Comparison of ENCODE assay signal across 33 cellular contexts in the genomic region with DNA sequence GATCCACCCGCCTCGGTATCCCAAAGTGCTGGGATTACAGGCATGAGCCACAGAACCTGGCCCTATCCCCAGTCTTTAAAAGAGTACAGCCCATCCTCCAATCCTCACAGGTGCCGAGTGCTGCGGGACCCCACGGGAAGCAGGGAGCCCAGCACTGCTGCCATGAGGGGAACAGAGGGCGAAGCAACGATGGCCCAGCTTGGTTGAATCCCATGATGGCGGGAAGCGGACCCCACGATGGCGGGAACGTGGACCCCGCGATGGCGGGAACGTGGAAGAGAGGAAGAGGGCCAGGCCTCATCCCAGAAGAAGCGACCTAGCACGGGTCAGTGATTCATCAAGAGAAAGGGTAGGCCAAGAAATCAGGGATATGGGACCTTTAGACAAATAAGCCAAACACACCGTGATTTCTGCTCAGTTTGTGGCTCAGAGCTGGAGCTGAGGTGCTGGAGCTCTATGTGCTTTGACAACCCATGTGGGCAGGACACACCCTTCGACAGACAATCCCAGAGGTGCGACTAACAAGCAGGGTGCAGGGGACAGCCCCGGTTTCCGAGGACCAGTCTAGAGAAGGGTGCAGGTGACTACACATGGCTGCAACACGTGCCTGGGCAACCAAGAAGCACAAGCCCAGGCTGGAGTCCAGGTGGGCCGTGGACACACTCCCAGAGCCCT.
"Had no signal": no experiment of that assay in that cellular context is flagged by ENCODE, and none has a peak within 500 bp of the region (broad histone marks: within the 10 kb centered on the region; RNA-seq: fewer than 3 reads in every experiment).

No MANE protein-coding gene starts in this region.

- DNase-seq: activated CD4-positive, alpha-beta memory T cell treated with anti-CD3 and anti-CD28 coated beads, Interleukin-2, amount 10 ng/mL, durations not matched to agents 7 days and 5 days; activated CD4-positive, alpha-beta T cell treated with anti-CD3 and anti-CD28 coated beads for 1 hour; activated CD4-positive, alpha-beta T cell treated with anti-CD3 and anti-CD28 coated beads for 36 hours; activated CD4-positive, alpha-beta T cell treated with anti-CD3 and anti-CD28 coated beads for 48 hours; activated CD4-positive, alpha-beta T cell treated with anti-CD3 and anti-CD28 coated beads, Interleukin-2, amount 10 ng/mL, durations not matched to agents 7 days and 5 days; activated CD4-positive, alpha-beta T cell treated with anti-CD3 and anti-CD28 coated beads, Interleukin-2, amount 50 U/mL, for 48 hours; activated CD4-positive, CD25-positive, alpha-beta regulatory T cell; activated CD8-positive, alpha-beta memory T cell treated with anti-CD3 and anti-CD28 coated beads for 24 hours; activated CD8-positive, alpha-beta memory T cell treated with anti-CD3 and anti-CD28 coated beads, Interleukin-2, amount 10 ng/mL, durations not matched to agents 7 days and 5 days; activated CD8-positive, alpha-beta memory T cell treated with anti-CD3 and anti-CD28 coated beads, Interleukin-2, amount 50 U/mL, for 48 hours; activated CD8-positive, alpha-beta T cell treated with anti-CD3 and anti-CD28 coated beads, Interleukin-2, amount 10 ng/mL, durations not matched to agents 7 days and 5 days; activated effector memory CD4-positive, alpha-beta T cell treated with anti-CD3 and anti-CD28 coated beads, Interleukin-2, amount 50 U/mL, for 16 hours; activated naive CD4-positive, alpha-beta T cell treated with anti-CD3 and anti-CD28 coated beads, Interleukin-2, amount 10 ng/mL, durations not matched to agents 7 days and 5 days; activated naive CD4-positive, alpha-beta T cell treated with Interleukin-2 at 50 U/mL for 16 hours; activated naive CD8-positive, alpha-beta T cell treated with anti-CD3 and anti-CD28 coated beads, Interleukin-2, amount 10 ng/mL, durations not matched to agents 7 days and 5 days; activated naive CD8-positive, alpha-beta T cell treated with anti-CD3 and anti-CD28 coated beads, Interleukin-2, amount 50 U/mL, for 24 hours; activated T-cell treated with anti-CD3 and anti-CD28 coated beads, Interleukin-2, amount 50 U/mL, for 24 hours; activated T-cell treated with anti-CD3 and anti-CD28 coated beads, Interleukin-2, amount 50 U/mL, for 48 hours; amygdala; anterior cingulate cortex; caudate nucleus; cerebellar nuclear complex; T-helper 1 cell; WERI-Rb-1 had no signal

- H3K4me1 Mint-ChIP-seq: WTC11 had no signal

- H3K9me3 ChIP-seq: ascending aorta had no signal

- H3K4me3 Mint-ChIP-seq: activated CD4-positive, alpha-beta memory T cell treated with anti-CD3 and anti-CD28 coated beads, Interleukin-2, amount 10 ng/mL, durations not matched to agents 7 days and 5 days; activated CD4-positive, alpha-beta T cell treated with anti-CD3 and anti-CD28 coated beads for 36 hours; activated CD4-positive, alpha-beta T cell treated with anti-CD3 and anti-CD28 coated beads, Interleukin-2, amount 10 ng/mL, durations not matched to agents 7 days and 5 days; activated CD8-positive, alpha-beta memory T cell treated with anti-CD3 and anti-CD28 coated beads, Interleukin-2, amount 10 ng/mL, durations not matched to agents 7 days and 5 days; activated CD8-positive, alpha-beta T cell treated with anti-CD3 and anti-CD28 coated beads, Interleukin-2, amount 10 ng/mL, durations not matched to agents 7 days and 5 days; activated naive CD4-positive, alpha-beta T cell treated with anti-CD3 and anti-CD28 coated beads, Interleukin-2, amount 10 ng/mL, durations not matched to agents 7 days and 5 days; activated naive CD4-positive, alpha-beta T cell treated with anti-CD3 and anti-CD28 coated beads, Interleukin-2, amount 50 U/mL, for 24 hours; activated naive CD8-positive, alpha-beta T cell; activated naive CD8-positive, alpha-beta T cell treated with anti-CD3 and anti-CD28 coated beads, Interleukin-2, amount 10 ng/mL, durations not matched to agents 7 days and 5 days; activated naive CD8-positive, alpha-beta T cell treated with anti-CD3 and anti-CD28 coated beads, Interleukin-2, amount 50 U/mL, for 24 hours; activated T-cell treated with anti-CD3 and anti-CD28 coated beads, Interleukin-2, amount 50 U/mL, for 24 hours; brain; central memory CD8-positive, alpha-beta T cell; T-helper 1 cell treated with Interleukin-12 subunit alpha and Interleukin-12 subunit beta and Interleukin-4 antibody, amounts not matched to agents 30 μg/mL and 1 μg/mL, for 36 hours; WTC11 had no signal

- H3K27me3 Mint-ChIP-seq: activated CD4-positive, alpha-beta memory T cell treated with anti-CD3 and anti-CD28 coated beads, Interleukin-2, amount 10 ng/mL, durations not matched to agents 7 days and 5 days; activated CD4-positive, alpha-beta T cell treated with anti-CD3 and anti-CD28 coated beads for 36 hours; activated CD4-positive, alpha-beta T cell treated with anti-CD3 and anti-CD28 coated beads, Interleukin-2, amount 10 ng/mL, durations not matched to agents 7 days and 5 days; activated CD8-positive, alpha-beta memory T cell treated with anti-CD3 and anti-CD28 coated beads, Interleukin-2, amount 10 ng/mL, durations not matched to agents 7 days and 5 days; activated naive CD4-positive, alpha-beta T cell treated with anti-CD3 and anti-CD28 coated beads, Interleukin-2, amount 10 ng/mL, durations not matched to agents 7 days and 5 days; activated naive CD4-positive, alpha-beta T cell treated with anti-CD3 and anti-CD28 coated beads, Interleukin-2, amount 50 U/mL, for 24 hours; activated naive CD8-positive, alpha-beta T cell; activated naive CD8-positive, alpha-beta T cell treated with anti-CD3 and anti-CD28 coated beads, Interleukin-2, amount 10 ng/mL, durations not matched to agents 7 days and 5 days; activated naive CD8-positive, alpha-beta T cell treated with anti-CD3 and anti-CD28 coated beads, Interleukin-2, amount 50 U/mL, for 24 hours; activated T-cell treated with anti-CD3 and anti-CD28 coated beads, Interleukin-2, amount 50 U/mL, for 24 hours; brain; central memory CD8-positive, alpha-beta T cell had no signal

- H3K36me3 Mint-ChIP-seq: activated naive CD8-positive, alpha-beta T cell had no signal

- H3K27ac ChIP-seq: ascending aorta, cardiac muscle cell, WERI-Rb-1 had no signal

- ATAC-seq: activated CD4-positive, alpha-beta T cell treated with anti-CD3 and anti-CD28 coated beads for 36 hours; activated CD4-positive, CD25-positive, alpha-beta regulatory T cell treated with anti-CD3 and anti-CD28 coated beads, Interleukin-2, amount 50 U/mL, for 24 hours; activated CD8-positive, alpha-beta memory T cell treated with anti-CD3 and anti-CD28 coated beads, Interleukin-2, amount 10 ng/mL, durations not matched to agents 7 days and 5 days; activated CD8-positive, alpha-beta T cell treated with anti-CD3 and anti-CD28 coated beads, Interleukin-2, amount 10 ng/mL, durations not matched to agents 7 days and 5 days; activated naive CD8-positive, alpha-beta T cell treated with anti-CD3 and anti-CD28 coated beads, Interleukin-2, amount 50 U/mL, for 24 hours; WTC11 had no signal

- H3K27ac Mint-ChIP-seq: activated CD4-positive, alpha-beta memory T cell treated with anti-CD3 and anti-CD28 coated beads, Interleukin-2, amount 10 ng/mL, durations not matched to agents 7 days and 5 days; activated CD4-positive, alpha-beta T cell treated with anti-CD3 and anti-CD28 coated beads for 36 hours; activated CD4-positive, alpha-beta T cell treated with anti-CD3 and anti-CD28 coated beads, Interleukin-2, amount 10 ng/mL, durations not matched to agents 7 days and 5 days; activated CD8-positive, alpha-beta memory T cell treated with anti-CD3 and anti-CD28 coated beads, Interleukin-2, amount 10 ng/mL, durations not matched to agents 7 days and 5 days; activated CD8-positive, alpha-beta T cell treated with anti-CD3 and anti-CD28 coated beads, Interleukin-2, amount 10 ng/mL, durations not matched to agents 7 days and 5 days; activated naive CD4-positive, alpha-beta T cell treated with anti-CD3 and anti-CD28 coated beads, Interleukin-2, amount 10 ng/mL, durations not matched to agents 7 days and 5 days; activated naive CD4-positive, alpha-beta T cell treated with anti-CD3 and anti-CD28 coated beads, Interleukin-2, amount 50 U/mL, for 24 hours; activated naive CD8-positive, alpha-beta T cell; activated naive CD8-positive, alpha-beta T cell treated with anti-CD3 and anti-CD28 coated beads, Interleukin-2, amount 10 ng/mL, durations not matched to agents 7 days and 5 days; activated naive CD8-positive, alpha-beta T cell treated with anti-CD3 and anti-CD28 coated beads, Interleukin-2, amount 50 U/mL, for 24 hours; activated T-cell treated with anti-CD3 and anti-CD28 coated beads, Interleukin-2, amount 50 U/mL, for 24 hours; T-helper 1 cell treated with Interleukin-12 subunit alpha and Interleukin-12 subunit beta and Interleukin-4 antibody, amounts not matched to agents 30 μg/mL and 1 μg/mL, for 36 hours; WTC11 had no signal

- H3K9me3 Mint-ChIP-seq: activated CD4-positive, alpha-beta memory T cell treated with anti-CD3 and anti-CD28 coated beads, Interleukin-2, amount 10 ng/mL, durations not matched to agents 7 days and 5 days; activated CD4-positive, alpha-beta T cell treated with anti-CD3 and anti-CD28 coated beads, Interleukin-2, amount 10 ng/mL, durations not matched to agents 7 days and 5 days; activated naive CD4-positive, alpha-beta T cell treated with anti-CD3 and anti-CD28 coated beads, Interleukin-2, amount 10 ng/mL, durations not matched to agents 7 days and 5 days; activated naive CD4-positive, alpha-beta T cell treated with anti-CD3 and anti-CD28 coated beads, Interleukin-2, amount 50 U/mL, for 24 hours; activated naive CD8-positive, alpha-beta T cell treated with anti-CD3 and anti-CD28 coated beads, Interleukin-2, amount 10 ng/mL, durations not matched to agents 7 days and 5 days; activated naive CD8-positive, alpha-beta T cell treated with anti-CD3 and anti-CD28 coated beads, Interleukin-2, amount 50 U/mL, for 24 hours; activated T-cell treated with anti-CD3 and anti-CD28 coated beads, Interleukin-2, amount 50 U/mL, for 24 hours; brain; central memory CD8-positive, alpha-beta T cell; T-helper 1 cell treated with Interleukin-12 subunit alpha and Interleukin-12 subunit beta and Interleukin-4 antibody, amounts not matched to agents 30 μg/mL and 1 μg/mL, for 36 hours; WTC11 had no signal

- H3K27me3 ChIP-seq: ascending aorta, cardiac muscle cell had no signal

- H3K4me3 ChIP-seq: ascending aorta, cardiac muscle cell had no signal
